ENCODE assay signal across 1 cellular context in genomic region chr1:32221980-32222751, GRCh38.
TF ChIP-seq lines count a peak whose summit lies in the region.

EIF3I (plus strand) TSS chr1:32222407; CDS start chr1:32222442, 35 bp downstream.
TMEM234 (minus strand) TSS chr1:32222353; CDS start chr1:32222322, 31 bp downstream.

TF ChIP-seq in K562, 482 proteins besides CTCF, POLR2A, EP300 and RAD21 (continued from another document and continues in another):
- TF ChIP-seq HMBOX1 (IDR thresholded peaks at IDR 0.05), result no peak
- TF ChIP-seq TAF7 (tag; IDR thresholded peaks at IDR 0.05), result peak; percentile 74
- TF ChIP-seq CHD1 (IDR thresholded peaks at IDR 0.05; ENCODE audit: low read length), result peak; percentile 3
- no peak for TF ChIP-seq ZFP36 (IDR thresholded peaks at IDR 0.05; ENCODE audit: low read depth, low read length, partially characterized antibody)
- TF ChIP-seq MYC (IDR thresholded peaks at IDR 0.05; ENCODE audit: low read depth, low read length), result peak; percentile 94
- TF ChIP-seq MYC (CRISPR knock-in tag; IDR thresholded peaks at IDR 0.05; ENCODE audit: borderline replicate concordance, low read depth), result no peak
- no peak for TF ChIP-seq YBX1 (IDR thresholded peaks at IDR 0.05)
- no peak for TF ChIP-seq COPS2 (conservative IDR thresholded peaks at IDR 0.05)
- TF ChIP-seq E2F8 (IDR thresholded peaks at IDR 0.05; ENCODE audit: low read depth, partially characterized antibody), result peak; percentile 95
- TF ChIP-seq ZKSCAN1 (IDR thresholded peaks at IDR 0.05; ENCODE audit: low read depth, low read length), result no peak
- no peak for TF ChIP-seq ZFP1 (CRISPR knock-in tag; IDR thresholded peaks at IDR 0.05)
- TF ChIP-seq ATF3 (IDR thresholded peaks at IDR 0.05), result peak; percentile 37; the same call in 1 of the 2 replicates
- no peak for TF ChIP-seq ATF3 (CRISPR knock-in tag; conservative IDR thresholded peaks at IDR 0.05)
- TF ChIP-seq ZNF780A (CRISPR knock-in tag; IDR thresholded peaks at IDR 0.05), result no peak
- no peak for TF ChIP-seq STAT5A (IDR thresholded peaks at IDR 0.05; ENCODE audit: borderline replicate concordance, low read length)
- no peak for TF ChIP-seq ZNF316 (IDR thresholded peaks at IDR 0.05)
- TF ChIP-seq ETV6 (IDR thresholded peaks at IDR 0.05; ENCODE audit: borderline replicate concordance in 1 of 2, low read depth in 2 of 2, low read length in 1 of 2), result peak in 1 of 2 experiments; percentile 66; a peak in 1 of 4 replicates
- TF ChIP-seq ETV6 (CRISPR knock-in tag; IDR thresholded peaks at IDR 0.05; ENCODE audit: borderline replicate concordance), result peak; percentile 67; the same call in 1 of the 2 replicates
- no peak for TF ChIP-seq ZC3H8 (IDR thresholded peaks at IDR 0.05)
- no peak for TF ChIP-seq STAT5B (CRISPR knock-in tag; IDR thresholded peaks at IDR 0.05)
- no peak for TF ChIP-seq ZNF408 (CRISPR knock-in tag; IDR thresholded peaks at IDR 0.05; ENCODE audit: low read depth)
- peak; percentile 42; the same call in 1 of the 2 replicates for TF ChIP-seq BRD4 (IDR thresholded peaks at IDR 0.05)
- TF ChIP-seq PRMT5 (CRISPR knock-in tag; IDR thresholded peaks at IDR 0.05), result no peak
- TF ChIP-seq SP2 (IDR thresholded peaks at IDR 0.05; ENCODE audit: extremely low read depth, low read depth, low read length, poor library complexity, severe bottlenecking), result no peak
- TF ChIP-seq SMAD2 (IDR thresholded peaks at IDR 0.05; ENCODE audit: low read depth, low read length), result no peak
- peak; percentile 81; the same call in 1 of the 2 replicates for TF ChIP-seq PML (IDR thresholded peaks at IDR 0.05; ENCODE audit: low read length)
- TF ChIP-seq MED1 (CRISPR knock-in tag; IDR thresholded peaks at IDR 0.05; ENCODE audit: borderline replicate concordance), result no peak
- no peak for TF ChIP-seq ZNF41 (CRISPR knock-in tag; conservative IDR thresholded peaks at IDR 0.05)
- TF ChIP-seq DACH1 (IDR thresholded peaks at IDR 0.05; ENCODE audit: partially characterized antibody), result no peak
- peak; percentile 67; the same call in 1 of the 2 replicates for TF ChIP-seq HBP1 (CRISPR knock-in tag; IDR thresholded peaks at IDR 0.05)
- peak; percentile 94 for TF ChIP-seq NR2C2 (CRISPR knock-in tag; IDR thresholded peaks at IDR 0.05)
- TF ChIP-seq NR2C2 (tag; IDR thresholded peaks at IDR 0.05), result peak; percentile 99
- peak; percentile 93 for TF ChIP-seq ETV1 (tag; conservative IDR thresholded peaks at IDR 0.05; ENCODE audit: low read depth)
- no peak for TF ChIP-seq ZSCAN32 (CRISPR knock-in tag; IDR thresholded peaks at IDR 0.05)
- TF ChIP-seq TEAD4 (IDR thresholded peaks at IDR 0.05; ENCODE audit: low read length), result no peak; the same call in 1 of the 2 replicates
- no peak for TF ChIP-seq TEAD4 (CRISPR knock-in tag; IDR thresholded peaks at IDR 0.05; ENCODE audit: borderline replicate concordance)
- TF ChIP-seq MIER1 (IDR thresholded peaks at IDR 0.05; ENCODE audit: low read depth), result no peak
- no peak for TF ChIP-seq ZNF217 (CRISPR knock-in tag; IDR thresholded peaks at IDR 0.05)
- TF ChIP-seq THAP12 (CRISPR knock-in tag; IDR thresholded peaks at IDR 0.05), result no peak
- no peak for TF ChIP-seq MCM3 (IDR thresholded peaks at IDR 0.05)
- no peak for TF ChIP-seq TSHZ1 (CRISPR knock-in tag; IDR thresholded peaks at IDR 0.05)
- TF ChIP-seq SOX6 (IDR thresholded peaks at IDR 0.05), result no peak
- TF ChIP-seq CHAMP1 (IDR thresholded peaks at IDR 0.05), result no peak
- no peak for TF ChIP-seq ZFP91 (CRISPR knock-in tag; IDR thresholded peaks at IDR 0.05)
- TF ChIP-seq SMARCA5 (IDR thresholded peaks at IDR 0.05), result no peak; the same call in 1 of the 2 replicates
- TF ChIP-seq STAG1 (CRISPR knock-in tag; IDR thresholded peaks at IDR 0.05; ENCODE audit: borderline replicate concordance), result 0 out of 2 replicates have a peak, but pooled peaks have one; percentile 23
- TF ChIP-seq PYGO2 (tag; IDR thresholded peaks at IDR 0.05), result no peak
- 0 out of 2 replicates have a peak, but pooled peaks have one; percentile 55 for TF ChIP-seq PKNOX1 (IDR thresholded peaks at IDR 0.05)
- TF ChIP-seq CEBPB (tag; IDR thresholded peaks at IDR 0.05), result no peak
- no peak for TF ChIP-seq HNRNPUL1 (IDR thresholded peaks at IDR 0.05; ENCODE audit: low read length)
